8 cellular contexts compared by ENCODE assay signal in the genomic region with DNA sequence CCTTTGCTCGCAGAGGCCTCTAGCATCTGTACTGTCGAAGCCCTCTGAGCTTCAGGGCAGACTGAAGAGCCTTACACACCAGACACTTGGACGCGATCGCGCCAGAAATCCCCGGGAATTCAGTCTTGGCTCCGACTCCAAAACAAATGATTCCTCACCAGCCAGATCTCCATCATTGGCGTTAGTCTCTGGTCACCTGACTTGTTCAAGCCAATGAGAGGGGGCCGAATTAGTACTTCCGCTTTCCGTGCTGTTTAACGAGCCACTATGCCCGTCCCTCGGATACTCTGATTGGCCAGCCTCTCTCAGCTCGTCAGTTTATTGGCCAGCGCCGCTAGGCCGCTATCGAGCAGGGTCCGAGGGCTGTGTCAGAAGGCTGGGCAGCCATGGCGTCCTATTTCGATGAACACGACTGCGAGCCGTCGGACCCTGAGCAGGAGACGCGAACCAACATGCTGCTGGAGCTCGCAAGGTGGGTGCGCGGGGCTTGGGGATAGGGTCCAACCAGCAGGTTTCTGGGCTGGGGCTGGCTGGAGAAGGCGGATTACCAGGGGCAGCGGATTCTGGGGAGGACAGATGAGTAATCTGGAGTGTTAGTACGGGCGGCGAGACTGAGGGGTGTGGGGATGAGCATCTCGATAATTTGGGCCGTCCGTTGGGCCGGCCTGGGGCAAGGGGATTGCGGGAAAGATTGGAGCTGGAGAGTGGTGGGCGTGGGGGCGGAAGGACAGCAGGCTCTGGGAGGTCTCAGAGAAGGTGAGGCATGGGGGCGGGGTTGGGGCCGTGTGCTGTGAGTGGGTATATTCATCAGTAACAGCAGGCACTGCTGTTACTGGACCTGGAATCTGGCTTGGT. TPM values are rescaled to one million over a fixed set of nuclear protein-coding genes. Genes with fewer than 3 reads are reported as not detected.
DNase-seq lines count a peak whose midpoint lies in the region; ATAC-seq, FAIRE-seq and TF ChIP-seq lines count a peak whose summit lies in the region.

A gene with protein sequence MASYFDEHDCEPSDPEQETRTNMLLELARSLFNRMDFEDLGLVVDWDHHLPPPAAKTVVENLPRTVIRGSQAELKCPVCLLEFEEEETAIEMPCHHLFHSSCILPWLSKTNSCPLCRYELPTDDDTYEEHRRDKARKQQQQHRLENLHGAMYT (plus strand): TSS at position 368 of the 855 bp plus-strand sequence. CDS start 19 bp downstream, at position 387.

- no peaks in the 10 kb centered on the region for H3K36me3 Mint-ChIP-seq in chondrocyte (ENCODE audit: low read depth)

- peak within 1 kb of the TSS; percentile 84 to 98 for H3K4me3 ChIP-seq in kidney (ENCODE audit: low read length in 2 of 2)

- peak within 1 kb of the TSS; percentile 89 for H3K27ac ChIP-seq in kidney (ENCODE audit: low read depth in 2 of 2, low read length in 2 of 2)

- peak; percentile 97 for ATAC-seq in HG03439 (IDR thresholded peaks at IDR 0.05; ENCODE audit: unreplicated experiment)

- H3K27me3 Mint-ChIP-seq in chondrocyte (ENCODE audit: low read depth) = no peaks in the 10 kb centered on the region

- H3K9ac ChIP-seq in kidney (ENCODE audit: low read length in 2 of 2) = peak within 1 kb of the TSS; percentile 86 to 97

- H3K36me3 ChIP-seq in kidney (ENCODE audit: control insufficient read depth in 1 of 2, insufficient read depth in 2 of 2, low read length in 2 of 2) = peaks cover under 1 to 24% of the 10 kb centered on the region in 2 donors

- no peaks in the 10 kb centered on the region for H3K9me3 ChIP-seq in kidney (ENCODE audit: control insufficient read depth in 1 of 2, low read length in 2 of 2)

- H3K9me3 Mint-ChIP-seq in chondrocyte (ENCODE audit: low read depth) = no peaks in the 10 kb centered on the region

- peak; percentile 99 for FAIRE-seq in kidney (lab: Jason Lieb, UNC)

- peaks cover 39 to 50% of the 10 kb centered on the region in 2 donors for H3K4me1 ChIP-seq in kidney (ENCODE audit: control insufficient read depth in 1 of 2, insufficient read depth in 1 of 2, low read depth in 1 of 2, low read length in 2 of 2)

- peak; percentile 97 to 98 for DNase-seq in AML-193 (lab: John Stamatoyannopoulos, UW)
- DNase-seq in NCI-H510A treated with DMSO at 0.1 percent for 48 hours (lab: John Stamatoyannopoulos, UW) = peak; percentile 98
- peak; percentile 77 to 83 for DNase-seq in activated CD4-positive, alpha-beta T cell treated with anti-CD3 and anti-CD28 coated beads for 24 hours (ENCODE audit: low read depth in 2 of 2)
- peak; percentile 96 for DNase-seq in chondrocyte (ENCODE audit: low spot score)
- peak; percentile 97 for DNase-seq in kidney
- peak; percentile 93 for DNase-seq in stimulated activated CD4-positive, alpha-beta T cell treated with anti-CD3 and anti-CD28 coated beads, Interleukin-15, amount 100 ng/mL, for 24 hours

- TF ChIP-seq POLR2A in GM19193 (IDR thresholded peaks at IDR 0.05; ENCODE audit: extremely low read depth, insufficient read depth, insufficient read length) = peak; percentile 93

- intact Hi-C loops in kidney (cut with DNase I) = no loop called here

- peak within 1 kb of the TSS; percentile 98 for H3K27ac Mint-ChIP-seq in chondrocyte (ENCODE audit: unreplicated experiment)

- peak within 1 kb of the TSS; percentile 98 for H3K4me3 Mint-ChIP-seq in chondrocyte (ENCODE audit: unreplicated experiment)

- TF ChIP-seq CTCF in chondrocyte (IDR thresholded peaks at IDR 0.05) = no peak
- no peak for TF ChIP-seq CTCF in kidney (IDR thresholded peaks at IDR 0.05; ENCODE audit: borderline replicate concordance, extremely low read depth, insufficient read depth)

- H3K4me1 Mint-ChIP-seq in chondrocyte (ENCODE audit: low read depth) = peaks cover 36% of the 10 kb centered on the region

RNA-seq across cellular contexts. Expression of the gene that starts here (rescaled TPM):
- 76.3 to 93.9 TPM (median 89.4 TPM) in 3 replicates for total RNA-seq in chondrocyte
- total RNA-seq in kidney = 89.9 TPM
- polyA plus RNA-seq in kidney (ENCODE audit: insufficient read depth, low read depth, low replicate concordance) = 407 TPM

Comparison
In these comparisons a context has a peak if more than half of its experiments do, and no peak if none do; other contexts are left out.
1. Peak in every context shown above with its lines: DNase-seq, ATAC-seq, H3K4me3 ChIP-seq and H3K27ac ChIP-seq.